9 cellular contexts compared by ENCODE assay signal in genomic region chr1:213985181-213986019, GRCh38. TPM values are rescaled to one million over a fixed set of nuclear protein-coding genes. Genes with fewer than 3 reads are reported as not detected.
A peak's percentile ranks its signal among the peaks of the same experiment; 100 is the strongest.
DNase-seq lines count a peak whose midpoint lies in the region; ATAC-seq, FAIRE-seq and TF ChIP-seq lines count a peak whose summit lies in the region.
"Had no signal": no experiment of that assay in that cellular context is flagged by ENCODE, and none has a peak within 500 bp of the region (broad histone marks: within the 10 kb centered on the region; RNA-seq: fewer than 3 reads in every experiment).

No MANE protein-coding gene starts in this region.

- H3K4me1 ChIP-seq in colonic mucosa (peaks cover 11% of the 10 kb centered on the region), stomach (peaks cover 26 to 70% (median 62%) of the 10 kb centered on the region in 4 donors)

- no peak for TF ChIP-seq CTCF in colonic mucosa (IDR thresholded peaks at IDR 0.05)
- no peak for TF ChIP-seq CTCF in stomach (IDR thresholded peaks at IDR 0.05)
- no peak for TF ChIP-seq CTCF in D721Med (IDR thresholded peaks at IDR 0.05; ENCODE audit: insufficient read depth, missing control alignments)

- no peaks in the 10 kb centered on the region for H3K9me3 Mint-ChIP-seq in activated T-cell treated with anti-CD3 and anti-CD28 coated beads, Interleukin-2, amount 50 U/mL, for 24 hours
- H3K9me3 Mint-ChIP-seq: mesothelial cell of epicardium had no signal

- intact Hi-C loops in colonic mucosa (cut with DNase I), result loop anchor here (5.0 kb wide), 1 partner anchor 423 kb away; no protein-coding TSS in a partner anchor
- intact Hi-C loops in stomach (cut with DNase I; ENCODE audit: low total_unique reads), result no loop called here

- peaks cover 94% of the 10 kb centered on the region for H3K27me3 Mint-ChIP-seq in activated T-cell treated with anti-CD3 and anti-CD28 coated beads, Interleukin-2, amount 50 U/mL, for 24 hours

- peak; percentile 40 for DNase-seq in activated T-cell treated with anti-CD3 and anti-CD28 coated beads, Interleukin-2, amount 50 U/mL, for 24 hours
- DNase-seq in activated T-cell treated with anti-CD3 and anti-CD28 coated beads for 4 hours, result no peak
- no peak for DNase-seq in colonic mucosa
- peak; percentile 64 for DNase-seq in left lobe of liver (ENCODE audit: low spot score)
- DNase-seq in stomach, result no peak
- no peak for DNase-seq in D721Med (ENCODE audit: insufficient read length, low spot score)

- WGBS in stomach, 5 donors, result 2 to 13% (median 5%) methylated on average over 31 to 53 of the region's 53 CpGs

- no peak overlapping the region for H3K27ac Mint-ChIP-seq in activated T-cell treated with anti-CD3 and anti-CD28 coated beads, Interleukin-2, amount 50 U/mL, for 24 hours
- H3K27ac Mint-ChIP-seq: mesothelial cell of epicardium had no signal

- no peak overlapping the region for H3K9ac ChIP-seq in colonic mucosa (ENCODE audit: low read depth in 2 of 2, low read length in 2 of 2)

- no peaks in the 10 kb centered on the region for H3K36me3 ChIP-seq in colonic mucosa
- H3K36me3 ChIP-seq in stomach, result no peaks in the 10 kb centered on the region

- H3K4me1 Mint-ChIP-seq in activated T-cell treated with anti-CD3 and anti-CD28 coated beads, Interleukin-2, amount 50 U/mL, for 24 hours (ENCODE audit: low read depth), result peaks cover 55% of the 10 kb centered on the region

- ATAC-seq in left lobe of liver, result peak; percentile 21
- ATAC-seq in GM18505 (IDR thresholded peaks at IDR 0.05; ENCODE audit: unreplicated experiment), result no peak
- no peak for ATAC-seq in GM18868 (IDR thresholded peaks at IDR 0.05; ENCODE audit: unreplicated experiment)

- TF ChIP-seq POLR2A in stomach (IDR thresholded peaks at IDR 0.05) (no peak), GM18505 (IDR thresholded peaks at IDR 0.05; ENCODE audit: borderline replicate concordance, extremely low read depth, insufficient read depth, insufficient read length) (no peak)

- H3K9me3 ChIP-seq in colonic mucosa (no peaks in the 10 kb centered on the region), stomach (no peaks in the 10 kb centered on the region)

- H3K27me3 ChIP-seq in colonic mucosa (peaks cover 35% of the 10 kb centered on the region), stomach (peaks cover 27 to 99% (median 83%) of the 10 kb centered on the region in 3 donors)

- H3K4me3 ChIP-seq in colonic mucosa (peak overlapping the region; percentile 1), stomach (peak overlapping the region in 3 of 4 donors; percentile 8 to 38 (median 18))

- peak overlapping the region; percentile 8 for H3K4me3 Mint-ChIP-seq in activated T-cell treated with anti-CD3 and anti-CD28 coated beads, Interleukin-2, amount 50 U/mL, for 24 hours
- H3K4me3 Mint-ChIP-seq: mesothelial cell of epicardium had no signal

- peaks cover 2% of the 10 kb centered on the region for H3K36me3 Mint-ChIP-seq in activated T-cell treated with anti-CD3 and anti-CD28 coated beads, Interleukin-2, amount 50 U/mL, for 24 hours (ENCODE audit: low read depth)
- H3K36me3 Mint-ChIP-seq: mesothelial cell of epicardium had no signal

- no peak overlapping the region for H3K27ac ChIP-seq in colonic mucosa
- H3K27ac ChIP-seq in stomach, result no peak overlapping the region

- TF ChIP-seq EP300 in stomach (IDR thresholded peaks at IDR 0.05), result no peak

- FAIRE-seq in D721Med (lab: Jason Lieb, UNC), result no peak

RNA-seq across cellular contexts. Expression of gene PROX1, which starts 2.4 kb away (rescaled TPM):
- 10 to 100 TPM; 11.6 to 14.7 TPM for total RNA-seq in colonic mucosa
- total RNA-seq in left lobe of liver, result 173 TPM
- total RNA-seq in stomach, result 1 to 10 TPM; 1.2 to 6.1 (median 4.0) TPM
- polyA plus RNA-seq in stomach, result 1 to 10 TPM in 1 of 3 donors, under 1 TPM in 2; 0.23 to 1.7 (median 0.87) TPM

Comparison
In these comparisons a context has a peak if more than half of its experiments do, and no peak if none do; other contexts are left out.
1. DNase-seq: peak in activated T-cell treated with anti-CD3 and anti-CD28 coated beads, Interleukin-2, amount 50 U/mL, for 24 hours (single experiment) and left lobe of liver (single experiment); none in activated T-cell treated with anti-CD3 and anti-CD28 coated beads for 4 hours (single experiment), colonic mucosa (single experiment), stomach (single experiment) and D721Med (single experiment).
2. RNA of gene PROX1, which starts 2.4 kb away (total RNA-seq): 173 TPM in left lobe of liver (single experiment); 11.6 to 14.7 TPM in colonic mucosa and 1.2 to 6.1 TPM in stomach; every median in the first group is over 10 times any median in the second.